ENCODE assay signal across 14 cellular contexts in the genomic region with DNA sequence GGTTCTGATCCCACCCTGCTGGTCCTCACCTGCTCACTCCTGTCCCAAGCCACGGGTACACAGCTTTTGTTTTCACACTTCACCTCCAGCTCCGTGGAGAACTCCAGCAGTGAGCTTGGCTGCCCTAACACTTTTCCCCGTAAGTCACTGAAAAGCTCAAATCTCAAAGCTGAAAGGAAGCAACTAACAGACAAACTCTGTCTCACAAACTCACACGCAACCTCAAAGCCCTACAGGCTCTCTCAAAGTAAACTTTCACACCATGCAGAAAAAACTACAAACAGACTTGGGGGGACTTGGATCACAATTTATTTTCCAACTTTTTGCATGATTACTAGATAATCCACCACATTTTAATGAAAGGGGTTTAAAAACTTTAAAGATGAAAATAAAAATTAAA.
A peak's percentile ranks its signal among the peaks of the same experiment; 100 is the strongest.
DNase-seq lines count a peak whose midpoint lies in the region; ATAC-seq and TF ChIP-seq lines count a peak whose summit lies in the region.
"Had no signal": no experiment of that assay in that cellular context is flagged by ENCODE, and none has a peak within 500 bp of the region (broad histone marks: within the 10 kb centered on the region; RNA-seq: fewer than 3 reads in every experiment).

No MANE protein-coding gene starts in this region.

- H3K79me2 ChIP-seq in PC-3 (ENCODE audit: low read length) = no peaks in the 10 kb centered on the region

- TF ChIP-seq CTCF in PC-3 (conservative IDR thresholded peaks at IDR 0.05; ENCODE audit: low read depth, low read length) = no peak
- no peak for TF ChIP-seq CTCF in osteocyte (IDR thresholded peaks at IDR 0.05)
- no peak for TF ChIP-seq CTCF in adrenal gland (IDR thresholded peaks at IDR 0.05)

- H3K9ac ChIP-seq in PC-3 (ENCODE audit: low read length) = peak overlapping the region; percentile 41

- H3F3A ChIP-seq in PC-3 (ENCODE audit: low read length, unreplicated experiment) = no peaks in the 10 kb centered on the region

- POLR2A ChIA-PET in PC-3 (lab: Charles Lee; ENCODE audit: unreplicated experiment) = no interaction called here

- H3K27ac ChIP-seq in PC-3 (ENCODE audit: low read length) (peak overlapping the region; percentile 89), adrenal gland (no peak overlapping the region)

- H3K36me3 ChIP-seq in PC-3 (ENCODE audit: low read depth, low read length) (no peaks in the 10 kb centered on the region), adrenal gland (replicated peaks in 1 of 2) (no peaks in the 10 kb centered on the region)

- peak overlapping the region; percentile 23 for H3K4me3 Mint-ChIP-seq in osteocyte (ENCODE audit: unreplicated experiment)

- no peak overlapping the region for H2AFZ ChIP-seq in PC-3 (ENCODE audit: low read length)

- no peaks in the 10 kb centered on the region for H3K9me2 ChIP-seq in PC-3 (replicated peaks; ENCODE audit: low read length)

- H3K27me3 ChIP-seq in PC-3 (ENCODE audit: low read length) = no peaks in the 10 kb centered on the region
- H3K27me3 ChIP-seq in adrenal gland = no peaks in the 10 kb centered on the region

- WGBS in adrenal gland, 4 donors = 38 to 53% (median 44%) methylated on average over 4 of the region's 4 CpGs

- H3K36me3 Mint-ChIP-seq in osteocyte (ENCODE audit: unreplicated experiment) = no peaks in the 10 kb centered on the region

- peak overlapping the region; percentile 92 for H3K27ac Mint-ChIP-seq in osteocyte (ENCODE audit: unreplicated experiment)

- ATAC-seq in PC-3 = no peak
- no peak for ATAC-seq in HG02763 (IDR thresholded peaks at IDR 0.05; ENCODE audit: unreplicated experiment)

- no peaks in the 10 kb centered on the region for H3K27me3 Mint-ChIP-seq in osteocyte (ENCODE audit: unreplicated experiment)

- intact Hi-C loops in PC-3 (cut with micrococcal nuclease) = no loop called here
- intact Hi-C loops in adrenal gland (cut with DNase I) = no loop called here

- no peaks in the 10 kb centered on the region for H3K9me3 Mint-ChIP-seq in osteocyte (ENCODE audit: unreplicated experiment)

- BruUV-seq in PC-3 (replicated peaks; lab: Mats Ljungman, UMichigan) = no TSS peak

- H3K4me3 ChIP-seq in PC-3 (ENCODE audit: low read length) (no peak overlapping the region), adrenal gland (no peak overlapping the region)

- TF ChIP-seq POLR2A in adrenal gland (IDR thresholded peaks at IDR 0.05) = no peak

- DNase-seq in ELR (ENCODE audit: low read depth) = peak; percentile 25
- no peak for DNase-seq in PC-3
- peak; percentile 36 for DNase-seq in fibroblast of gingiva (ENCODE audit: low read depth)
- no peak for DNase-seq in osteocyte (ENCODE audit: extremely low spot score, unreplicated experiment)
- DNase-seq in adrenal gland = no peak
- no peak for DNase-seq in stimulated activated CD4-positive, alpha-beta T cell treated with anti-CD3 and anti-CD28 coated beads, Interleukin-4, amount 100 ng/mL, for 24 hours
- no peak for DNase-seq in RKO (ENCODE audit: low spot score)
- DNase-seq: activated CD4-positive, CD25-positive, alpha-beta regulatory T cell treated with anti-CD3 and anti-CD28 coated beads, Interleukin-2, amount 50 U/mL, for 72 hours; activated effector memory CD4-positive, alpha-beta T cell treated with anti-CD3 and anti-CD28 coated beads, Interleukin-2, amount 50 U/mL, for 16 hours; AML-193; hippocampal formation; NCI-H1105 treated with DMSO at 0.1 percent for 48 hours; T-helper 9 cell had no signal

- no peaks in the 10 kb centered on the region for H4K20me1 ChIP-seq in PC-3 (ENCODE audit: low read length)

- CTCF ChIA-PET in PC-3 (lab: Charles Lee) = interaction anchor here (0.6 kb wide), 1 partner anchor 326 kb away, joined by 3 read pairs; no protein-coding TSS in a partner anchor

- H3K4me1 ChIP-seq in PC-3 (ENCODE audit: insufficient read depth, low read length) (peaks cover 22% of the 10 kb centered on the region), adrenal gland (replicated peaks in 1 of 2) (no peaks in the 10 kb centered on the region)

- peak overlapping the region; percentile 53; the same call in 1 of the 2 replicates for H3K4me2 ChIP-seq in PC-3 (ENCODE audit: low read length)

- H3K4me1 Mint-ChIP-seq in osteocyte (ENCODE audit: unreplicated experiment) = peaks cover 49% of the 10 kb centered on the region

- H3K9me3 ChIP-seq in PC-3 (ENCODE audit: low read length) (no peaks in the 10 kb centered on the region), adrenal gland (replicated peaks in 1 of 3) (no peaks in the 10 kb centered on the region)

Comparison
In these comparisons a context has a peak if more than half of its experiments do, and no peak if none do; other contexts are left out.
1. DNase-seq: peak in ELR (single experiment) and fibroblast of gingiva (single experiment); none in PC-3 (single experiment), osteocyte (single experiment), adrenal gland (0 of 7), stimulated activated CD4-positive, alpha-beta T cell treated with anti-CD3 and anti-CD28 coated beads, Interleukin-4, amount 100 ng/mL, for 24 hours (single experiment) and RKO (single experiment).